8 cellular contexts compared by ENCODE assay signal in genomic region chrX:2928583-2929434, GRCh38. TPM values are rescaled to one million over a fixed set of nuclear protein-coding genes. Genes with fewer than 3 reads are reported as not detected.
DNase-seq lines count a peak whose midpoint lies in the region; ATAC-seq and TF ChIP-seq lines count a peak whose summit lies in the region.

Gene ARSD (minus strand): TSS chrX:2929339. CDS start chrX:2929275, 64 bp downstream.

- TF ChIP-seq POLR2A in upper lobe of left lung (IDR thresholded peaks at IDR 0.05) = peak; percentile 50 to 93 (median 76)

- ATAC-seq in GM18861 (IDR thresholded peaks at IDR 0.05; ENCODE audit: unreplicated experiment) (peak; percentile 89), HG03064 (IDR thresholded peaks at IDR 0.05; ENCODE audit: low read depth, unreplicated experiment) (peak; percentile 91), upper lobe of left lung (ENCODE audit: low FRiP score in 2 of 2) (peak; percentile 96 to 97)
- ATAC-seq in activated naive CD8-positive, alpha-beta T cell treated with anti-CD3 and anti-CD28 coated beads, Interleukin-2, amount 10 ng/mL, durations not matched to agents 7 days and 5 days (ENCODE audit: low read depth) = peak; percentile 96

- no peaks in the 10 kb centered on the region for H3K4me1 ChIP-seq in osteoblast (ENCODE audit: insufficient read depth, low read length)
- H3K4me1 ChIP-seq in upper lobe of left lung = peaks cover 0 to 14% (median 1%) of the 10 kb centered on the region in 4 donors

- no peaks in the 10 kb centered on the region for H3K36me3 Mint-ChIP-seq in activated naive CD8-positive, alpha-beta T cell treated with anti-CD3 and anti-CD28 coated beads, Interleukin-2, amount 10 ng/mL, durations not matched to agents 7 days and 5 days

- 1 to 5% methylated on average over 17 to 34 of the region's 84 CpGs for WGBS in upper lobe of left lung, 2 donors

- POLR2A ChIA-PET in activated naive CD8-positive, alpha-beta T cell treated with anti-CD3 and anti-CD28 coated beads, Interleukin-2, amount 10 ng/mL, durations not matched to agents 7 days and 5 days (lab: Charles Lee) = interaction anchor here (0.6 kb wide), 1 partner anchor 13 kb away, joined by 3 read pairs; no protein-coding TSS in a partner anchor

- H3K27ac Mint-ChIP-seq in activated naive CD8-positive, alpha-beta T cell treated with anti-CD3 and anti-CD28 coated beads, Interleukin-2, amount 10 ng/mL, durations not matched to agents 7 days and 5 days = peak within 1 kb of the TSS; percentile 79

- H3K27ac ChIP-seq in 22Rv1 = peak within 1 kb of the TSS; percentile 85
- no peak within 1 kb of the TSS for H3K27ac ChIP-seq in osteoblast (ENCODE audit: low read depth, low read length)
- peak within 1 kb of the TSS; percentile 97 to 100 (median 98) for H3K27ac ChIP-seq in upper lobe of left lung

- H2AFZ ChIP-seq in osteoblast (ENCODE audit: low read length) = peak within 1 kb of the TSS; percentile 80

- H3K36me3 ChIP-seq in osteoblast (ENCODE audit: insufficient read depth, low read length) = no peaks in the 10 kb centered on the region
- peaks cover 0 to 8% (median 2%) of the 10 kb centered on the region in 4 donors for H3K36me3 ChIP-seq in upper lobe of left lung

- H3K27me3 ChIP-seq in osteoblast (ENCODE audit: insufficient read depth, low read length) (no peaks in the 10 kb centered on the region), upper lobe of left lung (no peaks in the 10 kb centered on the region)

- intact Hi-C loops in head of caudate nucleus (cut with DNase I) = no loop called here

- H3K4me3 ChIP-seq in osteoblast (ENCODE audit: insufficient read depth, low read length) (peak within 1 kb of the TSS; percentile 77), upper lobe of left lung (peak within 1 kb of the TSS; percentile 51 to 86 (median 66))

- H3K9me3 ChIP-seq in osteoblast (ENCODE audit: low read depth, low read length) (no peaks in the 10 kb centered on the region), upper lobe of left lung (peaks cover 0 to 7% (median 0%) of the 10 kb centered on the region in 4 donors)

- no peak for TF ChIP-seq EP300 in upper lobe of left lung (IDR thresholded peaks at IDR 0.05)

- H3K4me3 Mint-ChIP-seq in activated naive CD8-positive, alpha-beta T cell treated with anti-CD3 and anti-CD28 coated beads, Interleukin-2, amount 10 ng/mL, durations not matched to agents 7 days and 5 days = peak within 1 kb of the TSS; percentile 84

- no peaks in the 10 kb centered on the region for H3K9me3 Mint-ChIP-seq in activated naive CD8-positive, alpha-beta T cell treated with anti-CD3 and anti-CD28 coated beads, Interleukin-2, amount 10 ng/mL, durations not matched to agents 7 days and 5 days

- DNase-seq in RPMI7951 (ENCODE audit: low read depth) (peak; percentile 95), head of caudate nucleus (peak; percentile 20 to 82 (median 64)), osteoblast (ENCODE audit: insufficient read length, low spot score, missing footprints) (peak; percentile 96), upper lobe of left lung (peak; percentile 96 to 97)
- DNase-seq in activated naive CD8-positive, alpha-beta T cell treated with anti-CD3 and anti-CD28 coated beads, Interleukin-2, amount 10 ng/mL, durations not matched to agents 7 days and 5 days = peak; percentile 75

- no peaks in the 10 kb centered on the region for H3K79me2 ChIP-seq in osteoblast (ENCODE audit: insufficient read depth, low read length)

- TF ChIP-seq CTCF in 22Rv1 (IDR thresholded peaks at IDR 0.05) (no peak), osteoblast (IDR thresholded peaks at IDR 0.05; ENCODE audit: extremely low read depth, low read depth, low read length) (no peak), upper lobe of left lung (IDR thresholded peaks at IDR 0.05) (no peak)

- H4K20me1 ChIP-seq in osteoblast (ENCODE audit: insufficient read depth, low read length) = no peaks in the 10 kb centered on the region

- no peaks in the 10 kb centered on the region for H3K4me1 Mint-ChIP-seq in activated naive CD8-positive, alpha-beta T cell treated with anti-CD3 and anti-CD28 coated beads, Interleukin-2, amount 10 ng/mL, durations not matched to agents 7 days and 5 days

- peaks cover 4% of the 10 kb centered on the region for H3K27me3 Mint-ChIP-seq in activated naive CD8-positive, alpha-beta T cell treated with anti-CD3 and anti-CD28 coated beads, Interleukin-2, amount 10 ng/mL, durations not matched to agents 7 days and 5 days

- H3K4me2 ChIP-seq in osteoblast (ENCODE audit: insufficient read depth, low read length) = peak within 1 kb of the TSS; percentile 79

RNA-seq across cellular contexts. Expression of gene ARSD, which starts in this region (rescaled TPM):
- 11.2 and 13.5 TPM in 2 replicates for total RNA-seq in RPMI7951 (2014; rRNA removed; shearing (Covaris generic))
- 1 to 10 TPM; 3.6 to 4.2 TPM for total RNA-seq in activated naive CD8-positive, alpha-beta T cell treated with anti-CD3 and anti-CD28 coated beads, Interleukin-2, amount 10 ng/mL, durations not matched to agents 7 days and 5 days
- total RNA-seq in osteoblast (20.6 and 23.3 TPM in 2 replicates), upper lobe of left lung (10 to 100 TPM; 27.1 to 67.7 (median 32.3) TPM)
